30 cellular contexts compared by ENCODE assay signal in the genomic region with DNA sequence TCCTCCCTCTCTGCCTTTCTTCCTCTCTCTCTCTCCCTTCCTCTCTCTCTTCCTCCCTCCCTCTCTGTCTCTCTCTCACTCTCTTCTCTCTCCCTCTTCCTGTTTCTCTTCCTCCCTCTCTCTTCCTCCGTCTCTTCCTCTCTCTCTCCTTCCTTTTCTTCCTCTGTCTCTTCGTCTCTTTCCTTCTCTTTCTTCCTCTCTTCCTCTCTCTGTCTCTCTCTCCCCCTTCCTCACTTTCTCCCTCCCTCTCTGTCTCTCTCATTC.
"Had no signal": no experiment of that assay in that cellular context is flagged by ENCODE, and none has a peak within 500 bp of the region (broad histone marks: within the 10 kb centered on the region; RNA-seq: fewer than 3 reads in every experiment).

No MANE protein-coding gene starts in this region.

- H3K27me3 ChIP-seq: adrenal gland, body of pancreas, foreskin keratinocyte, gastrocnemius medialis had no signal

- H3K4me1 Mint-ChIP-seq: activated CD4-positive, alpha-beta memory T cell treated with anti-CD3 and anti-CD28 coated beads, Interleukin-2, amount 10 ng/mL, durations not matched to agents 7 days and 5 days; activated CD4-positive, alpha-beta T cell treated with anti-CD3 and anti-CD28 coated beads, Interleukin-2, amount 10 ng/mL, durations not matched to agents 7 days and 5 days; activated naive CD4-positive, alpha-beta T cell treated with anti-CD3 and anti-CD28 coated beads, Interleukin-2, amount 50 U/mL, for 24 hours; activated naive CD8-positive, alpha-beta T cell treated with anti-CD3 and anti-CD28 coated beads for 36 hours; activated naive CD8-positive, alpha-beta T cell treated with anti-CD3 and anti-CD28 coated beads, Interleukin-2, amount 50 U/mL, for 24 hours had no signal

- H3K36me3 Mint-ChIP-seq: activated naive CD4-positive, alpha-beta T cell treated with anti-CD3 and anti-CD28 coated beads, Interleukin-2, amount 50 U/mL, for 24 hours; WTC11 had no signal

- ATAC-seq: activated naive CD8-positive, alpha-beta T cell treated with anti-CD3 and anti-CD28 coated beads, Interleukin-2, amount 50 U/mL, for 24 hours; activated T-cell treated with anti-CD3 and anti-CD28 coated beads, Interleukin-2, amount 50 U/mL, for 4 hours; body of pancreas; effector memory CD8-positive, alpha-beta T cell; foreskin keratinocyte; gastrocnemius medialis; heart left ventricle had no signal

- H3K27ac ChIP-seq: adrenal gland, body of pancreas, esophagus muscularis mucosa, foreskin keratinocyte, gastrocnemius medialis, heart left ventricle, VCaP had no signal

- DNase-seq: activated CD4-positive, alpha-beta memory T cell treated with anti-CD3 and anti-CD28 coated beads, Interleukin-2, amount 10 ng/mL, durations not matched to agents 7 days and 5 days; activated CD4-positive, alpha-beta T cell treated with anti-CD3 and anti-CD28 coated beads for 1 hour; activated CD4-positive, alpha-beta T cell treated with anti-CD3 and anti-CD28 coated beads for 4 hours; activated CD4-positive, alpha-beta T cell treated with anti-CD3 and anti-CD28 coated beads, Interleukin-2, amount 10 ng/mL, durations not matched to agents 7 days and 5 days; activated CD4-positive, alpha-beta T cell treated with anti-CD3 and anti-CD28 coated beads, Interleukin-2, amount 50 U/mL, for 4 hours; activated CD8-positive, alpha-beta memory T cell treated with anti-CD3 and anti-CD28 coated beads, Interleukin-2, amount 50 U/mL, for 48 hours; activated naive CD4-positive, alpha-beta T cell treated with anti-CD3 and anti-CD28 coated beads for 36 hours; activated naive CD8-positive, alpha-beta T cell treated with anti-CD3 and anti-CD28 coated beads for 36 hours; activated naive CD8-positive, alpha-beta T cell treated with anti-CD3 and anti-CD28 coated beads, Interleukin-2, amount 50 U/mL, for 24 hours; activated T-cell treated with anti-CD3 and anti-CD28 coated beads, Interleukin-2, amount 50 U/mL, for 4 hours; adrenal gland; amygdala; aorta; body of pancreas; caudate nucleus; cortex of kidney; dermis blood vessel endothelial cell; effector CD4-positive, alpha-beta T cell; effector memory CD8-positive, alpha-beta T cell; erythroblast; foreskin keratinocyte; gastrocnemius medialis; glutamatergic neuron; heart left ventricle; T-helper 2 cell had no signal

- H3K4me3 Mint-ChIP-seq: activated CD4-positive, alpha-beta memory T cell treated with anti-CD3 and anti-CD28 coated beads, Interleukin-2, amount 10 ng/mL, durations not matched to agents 7 days and 5 days; activated CD4-positive, alpha-beta T cell treated with anti-CD3 and anti-CD28 coated beads, Interleukin-2, amount 10 ng/mL, durations not matched to agents 7 days and 5 days; activated naive CD4-positive, alpha-beta T cell treated with anti-CD3 and anti-CD28 coated beads for 36 hours; activated naive CD4-positive, alpha-beta T cell treated with anti-CD3 and anti-CD28 coated beads, Interleukin-2, amount 50 U/mL, for 24 hours; activated naive CD8-positive, alpha-beta T cell treated with anti-CD3 and anti-CD28 coated beads for 36 hours; activated naive CD8-positive, alpha-beta T cell treated with anti-CD3 and anti-CD28 coated beads, Interleukin-2, amount 50 U/mL, for 24 hours; activated T-cell treated with anti-CD3 and anti-CD28 coated beads, Interleukin-2, amount 50 U/mL, for 4 hours; effector memory CD8-positive, alpha-beta T cell; WTC11 had no signal

- H3K4me1 ChIP-seq: adrenal gland, body of pancreas, esophagus muscularis mucosa, foreskin keratinocyte, gastrocnemius medialis, heart left ventricle had no signal

- H3K27ac Mint-ChIP-seq: activated CD4-positive, alpha-beta memory T cell treated with anti-CD3 and anti-CD28 coated beads, Interleukin-2, amount 10 ng/mL, durations not matched to agents 7 days and 5 days; activated CD4-positive, alpha-beta T cell treated with anti-CD3 and anti-CD28 coated beads, Interleukin-2, amount 10 ng/mL, durations not matched to agents 7 days and 5 days; activated naive CD4-positive, alpha-beta T cell treated with anti-CD3 and anti-CD28 coated beads for 36 hours; activated naive CD4-positive, alpha-beta T cell treated with anti-CD3 and anti-CD28 coated beads, Interleukin-2, amount 50 U/mL, for 24 hours; activated naive CD8-positive, alpha-beta T cell treated with anti-CD3 and anti-CD28 coated beads for 36 hours; activated naive CD8-positive, alpha-beta T cell treated with anti-CD3 and anti-CD28 coated beads, Interleukin-2, amount 50 U/mL, for 24 hours; activated T-helper 2 cell treated with anti-CD3 and anti-CD28 coated beads, Interferon-gamma antibody, Interleukin-2, Interleukin-4, amounts not matched to agents 10 μg/mL and 5 μg/mL and 100 μg/mL, durations not matched to agents 14 hours and 24 hours and 36 hours; WTC11 had no signal

- H3K9me3 Mint-ChIP-seq: activated CD4-positive, alpha-beta T cell treated with anti-CD3 and anti-CD28 coated beads, Interleukin-2, amount 10 ng/mL, durations not matched to agents 7 days and 5 days; activated naive CD4-positive, alpha-beta T cell treated with anti-CD3 and anti-CD28 coated beads for 36 hours; activated naive CD4-positive, alpha-beta T cell treated with anti-CD3 and anti-CD28 coated beads, Interleukin-2, amount 50 U/mL, for 24 hours; activated naive CD8-positive, alpha-beta T cell treated with anti-CD3 and anti-CD28 coated beads for 36 hours; activated naive CD8-positive, alpha-beta T cell treated with anti-CD3 and anti-CD28 coated beads, Interleukin-2, amount 50 U/mL, for 24 hours; activated T-helper 2 cell treated with anti-CD3 and anti-CD28 coated beads, Interferon-gamma antibody, Interleukin-2, Interleukin-4, amounts not matched to agents 10 μg/mL and 5 μg/mL and 100 μg/mL, durations not matched to agents 14 hours and 24 hours and 36 hours had no signal

- H3K4me3 ChIP-seq: adrenal gland, body of pancreas, esophagus muscularis mucosa, gastrocnemius medialis, heart left ventricle had no signal

- H3K27me3 Mint-ChIP-seq: activated CD4-positive, alpha-beta memory T cell treated with anti-CD3 and anti-CD28 coated beads, Interleukin-2, amount 10 ng/mL, durations not matched to agents 7 days and 5 days; activated CD4-positive, alpha-beta T cell treated with anti-CD3 and anti-CD28 coated beads, Interleukin-2, amount 10 ng/mL, durations not matched to agents 7 days and 5 days; effector memory CD8-positive, alpha-beta T cell had no signal
